1 cellular context compared by ENCODE assay signal in the genomic region with DNA sequence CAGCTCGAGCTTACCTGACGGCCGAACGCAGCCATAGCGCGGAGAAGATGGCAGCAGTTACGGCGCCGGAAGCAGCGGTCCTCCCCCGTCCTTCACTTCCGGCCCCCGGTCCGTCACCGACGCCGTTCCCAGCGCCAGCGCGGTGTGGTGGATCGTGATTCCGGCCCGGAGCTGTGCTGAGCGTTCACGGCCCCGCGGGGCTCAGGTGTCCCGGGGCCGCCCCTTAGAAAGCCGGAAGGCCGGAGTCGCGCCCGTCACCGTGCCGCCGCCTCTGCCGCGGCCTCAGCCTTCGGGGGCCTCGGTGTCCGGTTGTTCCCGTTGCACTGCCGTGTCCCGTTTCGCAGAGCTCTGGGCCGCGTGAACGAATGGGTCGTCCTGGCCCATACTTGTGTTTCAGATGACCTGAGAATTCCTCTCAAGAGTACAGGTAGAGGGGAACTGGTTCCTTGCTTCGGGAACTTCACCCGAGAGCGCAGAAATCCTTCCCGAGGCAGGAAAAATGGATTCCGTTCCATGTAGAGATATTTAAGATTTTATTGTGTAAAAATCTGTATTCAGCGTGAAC.
TF ChIP-seq lines count a peak whose summit lies in the region.

A gene with protein sequence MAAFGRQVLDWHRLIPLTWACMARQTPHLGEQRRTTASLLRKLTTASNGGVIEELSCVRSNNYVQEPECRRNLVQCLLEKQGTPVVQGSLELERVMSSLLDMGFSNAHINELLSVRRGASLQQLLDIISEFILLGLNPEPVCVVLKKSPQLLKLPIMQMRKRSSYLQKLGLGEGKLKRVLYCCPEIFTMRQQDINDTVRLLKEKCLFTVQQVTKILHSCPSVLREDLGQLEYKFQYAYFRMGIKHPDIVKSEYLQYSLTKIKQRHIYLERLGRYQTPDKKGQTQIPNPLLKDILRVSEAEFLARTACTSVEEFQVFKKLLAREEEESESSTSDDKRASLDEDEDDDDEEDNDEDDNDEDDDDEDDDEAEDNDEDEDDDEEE (minus strand): TSS at position 49 of the 565 bp plus-strand sequence. CDS start 14 bp downstream, at position 35.

TF ChIP-seq in HepG2, 621 proteins besides CTCF, POLR2A, EP300 and RAD21 (continued from another document and continues in another):
- TF ChIP-seq, protein P1, sequence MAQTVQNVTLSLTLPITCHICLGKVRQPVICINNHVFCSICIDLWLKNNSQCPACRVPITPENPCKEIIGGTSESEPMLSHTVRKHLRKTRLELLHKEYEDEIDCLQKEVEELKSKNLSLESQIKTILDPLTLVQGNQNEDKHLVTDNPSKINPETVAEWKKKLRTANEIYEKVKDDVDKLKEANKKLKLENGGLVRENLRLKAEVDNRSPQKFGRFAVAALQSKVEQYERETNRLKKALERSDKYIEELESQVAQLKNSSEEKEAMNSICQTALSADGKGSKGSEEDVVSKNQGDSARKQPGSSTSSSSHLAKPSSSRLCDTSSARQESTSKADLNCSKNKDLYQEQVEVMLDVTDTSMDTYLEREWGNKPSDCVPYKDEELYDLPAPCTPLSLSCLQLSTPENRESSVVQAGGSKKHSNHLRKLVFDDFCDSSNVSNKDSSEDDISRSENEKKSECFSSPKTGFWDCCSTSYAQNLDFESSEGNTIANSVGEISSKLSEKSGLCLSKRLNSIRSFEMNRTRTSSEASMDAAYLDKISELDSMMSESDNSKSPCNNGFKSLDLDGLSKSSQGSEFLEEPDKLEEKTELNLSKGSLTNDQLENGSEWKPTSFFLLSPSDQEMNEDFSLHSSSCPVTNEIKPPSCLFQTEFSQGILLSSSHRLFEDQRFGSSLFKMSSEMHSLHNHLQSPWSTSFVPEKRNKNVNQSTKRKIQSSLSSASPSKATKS (CRISPR knock-in tag; IDR thresholded peaks at IDR 0.05): peak; percentile 96
- TF ChIP-seq MEF2D (CRISPR knock-in tag; IDR thresholded peaks at IDR 0.05) (peak; percentile 98), HOXA7 (CRISPR knock-in tag; IDR thresholded peaks at IDR 0.05) (peak; percentile 69; the same call in 1 of the 2 replicates), ZNF101 (CRISPR knock-in tag; IDR thresholded peaks at IDR 0.05; ENCODE audit: borderline replicate concordance, low read depth) (no peak), TOE1 (CRISPR knock-in tag; IDR thresholded peaks at IDR 0.05) (peak; percentile 94; the same call in 1 of the 2 replicates), ZNF44 (CRISPR knock-in tag; IDR thresholded peaks at IDR 0.05) (peak; percentile 86; the same call in 1 of the 2 replicates), FOXC1 (CRISPR knock-in tag; IDR thresholded peaks at IDR 0.05; ENCODE audit: borderline replicate concordance) (peak; percentile 95; the same call in 1 of the 2 replicates), AKAP8 (CRISPR knock-in tag; IDR thresholded peaks at IDR 0.05) (peak; percentile 97), FLYWCH1 (CRISPR knock-in tag; IDR thresholded peaks at IDR 0.05) (no peak), ZNF614 (CRISPR knock-in tag; IDR thresholded peaks at IDR 0.05; ENCODE audit: borderline replicate concordance) (peak; percentile 99), ZNF180 (CRISPR knock-in tag; IDR thresholded peaks at IDR 0.05; ENCODE audit: borderline replicate concordance, low read depth) (no peak), PAWR (CRISPR knock-in tag; IDR thresholded peaks at IDR 0.05; ENCODE audit: borderline replicate concordance) (no peak), HDAC1 (CRISPR knock-in tag; IDR thresholded peaks at IDR 0.05) (peak; percentile 100), NR2F1 (CRISPR knock-in tag; IDR thresholded peaks at IDR 0.05) (peak in 1 of 2 experiments; percentile 62; a peak in 2 of 4 replicates), GABPA (IDR thresholded peaks at IDR 0.05; ENCODE audit: low read depth, low read length) (peak; percentile 100), GABPA (CRISPR knock-in tag; IDR thresholded peaks at IDR 0.05; ENCODE audit: low read depth) (peak; percentile 94), ZNF766 (CRISPR knock-in tag; IDR thresholded peaks at IDR 0.05; ENCODE audit: borderline replicate concordance) (peak; percentile 94; the same call in 1 of the 2 replicates), SOX6 (IDR thresholded peaks at IDR 0.05) (no peak), SOX6 (CRISPR knock-in tag; IDR thresholded peaks at IDR 0.05) (peak; percentile 92), MAFK (conservative IDR thresholded peaks at IDR 0.05 in 1 of 2, IDR thresholded peaks at IDR 0.05 in 1 of 2; ENCODE audit: low read length in 2 of 2) (no peak), PTBP1 (IDR thresholded peaks at IDR 0.05; ENCODE audit: low read depth, low read length, poor library complexity, severe bottlenecking) (peak; percentile 96), ZFP36L1 (CRISPR knock-in tag; IDR thresholded peaks at IDR 0.05) (no peak), TBX3 (IDR thresholded peaks at IDR 0.05; ENCODE audit: borderline replicate concordance) (peak; percentile 33; the same call in 1 of the 2 replicates), PHF8 (CRISPR knock-in tag; IDR thresholded peaks at IDR 0.05) (peak; percentile 99), ZNF460 (CRISPR knock-in tag; IDR thresholded peaks at IDR 0.05; ENCODE audit: borderline replicate concordance) (peak; percentile 71; the same call in 1 of the 2 replicates), FOXP1 (IDR thresholded peaks at IDR 0.05) (no peak), FOXP1 (CRISPR knock-in tag; IDR thresholded peaks at IDR 0.05) (peak; percentile 74), ZSCAN30 (CRISPR knock-in tag; IDR thresholded peaks at IDR 0.05) (peak; percentile 52; the same call in 1 of the 2 replicates), ZFP1 (CRISPR knock-in tag; IDR thresholded peaks at IDR 0.05) (peak; percentile 98), ATAD3A (CRISPR knock-in tag; IDR thresholded peaks at IDR 0.05) (peak; percentile 86; the same call in 1 of the 2 replicates), HDAC6 (IDR thresholded peaks at IDR 0.05; ENCODE audit: low read depth, low read length) (no peak), ZNF724P (CRISPR knock-in tag; IDR thresholded peaks at IDR 0.05; ENCODE audit: borderline replicate concordance) (peak; percentile 98), MED13 (CRISPR knock-in tag; IDR thresholded peaks at IDR 0.05) (peak; percentile 93), ZNF850 (CRISPR knock-in tag; conservative IDR thresholded peaks at IDR 0.05) (peak; percentile 86; the same call in 1 of the 2 replicates), ADNP (CRISPR knock-in tag; IDR thresholded peaks at IDR 0.05) (no peak), ZNF552 (CRISPR knock-in tag; IDR thresholded peaks at IDR 0.05; ENCODE audit: borderline replicate concordance) (peak; percentile 97), NFE2L1 (CRISPR knock-in tag; IDR thresholded peaks at IDR 0.05; ENCODE audit: borderline replicate concordance) (no peak), ZNF383 (CRISPR knock-in tag; IDR thresholded peaks at IDR 0.05; ENCODE audit: borderline replicate concordance) (no peak), MIER2 (CRISPR knock-in tag; IDR thresholded peaks at IDR 0.05) (peak; percentile 90), RXRB (CRISPR knock-in tag; IDR thresholded peaks at IDR 0.05; ENCODE audit: borderline replicate concordance) (peak; percentile 92), ZNF224 (CRISPR knock-in tag; IDR thresholded peaks at IDR 0.05) (peak; percentile 72; the same call in 1 of the 2 replicates), MAFF (IDR thresholded peaks at IDR 0.05; ENCODE audit: low read depth, low read length) (no peak)
- TF ChIP-seq, protein P2, sequence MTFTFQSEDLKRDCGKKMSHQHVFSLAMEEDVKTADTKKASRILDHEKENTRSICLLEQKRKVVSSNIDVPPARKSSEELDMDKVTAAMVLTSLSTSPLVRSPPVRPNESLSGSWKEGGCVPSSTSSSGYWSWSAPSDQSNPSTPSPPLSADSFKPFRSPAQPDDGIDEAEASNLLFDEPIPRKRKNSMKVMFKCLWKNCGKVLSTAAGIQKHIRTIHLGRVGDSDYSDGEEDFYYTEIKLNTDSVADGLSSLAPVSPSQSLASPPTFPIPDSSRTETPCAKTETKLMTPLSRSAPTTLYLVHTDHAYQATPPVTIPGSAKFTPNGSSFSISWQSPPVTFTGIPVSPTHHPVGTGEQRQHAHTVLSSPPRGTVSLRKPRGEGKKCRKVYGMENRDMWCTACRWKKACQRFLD (CRISPR knock-in tag; IDR thresholded peaks at IDR 0.05; ENCODE audit: borderline replicate concordance): no peak; the same call in 1 of the 2 replicates
- TF ChIP-seq, protein P3, sequence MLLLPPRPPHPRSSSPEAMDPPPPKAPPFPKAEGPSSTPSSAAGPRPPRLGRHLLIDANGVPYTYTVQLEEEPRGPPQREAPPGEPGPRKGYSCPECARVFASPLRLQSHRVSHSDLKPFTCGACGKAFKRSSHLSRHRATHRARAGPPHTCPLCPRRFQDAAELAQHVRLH (CRISPR knock-in tag; IDR thresholded peaks at IDR 0.05; ENCODE audit: borderline replicate concordance, low read depth): peak; percentile 99
- TF ChIP-seq, protein P4, sequence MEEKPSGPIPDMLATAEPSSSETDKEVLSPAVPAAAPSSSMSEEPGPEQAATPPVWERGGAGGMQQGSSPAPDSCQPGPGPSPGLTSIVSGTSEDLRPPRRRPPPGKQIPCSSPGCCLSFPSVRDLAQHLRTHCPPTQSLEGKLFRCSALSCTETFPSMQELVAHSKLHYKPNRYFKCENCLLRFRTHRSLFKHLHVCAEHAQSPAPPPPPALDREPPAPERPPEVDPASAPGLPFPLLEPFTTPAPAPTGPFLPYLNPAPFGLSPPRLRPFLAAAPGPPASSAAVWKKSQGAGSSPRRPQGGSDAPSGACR (CRISPR knock-in tag; IDR thresholded peaks at IDR 0.05): peak; percentile 99
- TF ChIP-seq, protein P5, sequence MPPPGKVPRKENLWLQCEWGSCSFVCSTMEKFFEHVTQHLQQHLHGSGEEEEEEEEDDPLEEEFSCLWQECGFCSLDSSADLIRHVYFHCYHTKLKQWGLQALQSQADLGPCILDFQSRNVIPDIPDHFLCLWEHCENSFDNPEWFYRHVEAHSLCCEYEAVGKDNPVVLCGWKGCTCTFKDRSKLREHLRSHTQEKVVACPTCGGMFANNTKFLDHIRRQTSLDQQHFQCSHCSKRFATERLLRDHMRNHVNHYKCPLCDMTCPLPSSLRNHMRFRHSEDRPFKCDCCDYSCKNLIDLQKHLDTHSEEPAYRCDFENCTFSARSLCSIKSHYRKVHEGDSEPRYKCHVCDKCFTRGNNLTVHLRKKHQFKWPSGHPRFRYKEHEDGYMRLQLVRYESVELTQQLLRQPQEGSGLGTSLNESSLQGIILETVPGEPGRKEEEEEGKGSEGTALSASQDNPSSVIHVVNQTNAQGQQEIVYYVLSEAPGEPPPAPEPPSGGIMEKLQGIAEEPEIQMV (CRISPR knock-in tag; IDR thresholded peaks at IDR 0.05; ENCODE audit: low read depth): peak; percentile 64; the same call in 1 of the 2 replicates
- TF ChIP-seq, protein P6, sequence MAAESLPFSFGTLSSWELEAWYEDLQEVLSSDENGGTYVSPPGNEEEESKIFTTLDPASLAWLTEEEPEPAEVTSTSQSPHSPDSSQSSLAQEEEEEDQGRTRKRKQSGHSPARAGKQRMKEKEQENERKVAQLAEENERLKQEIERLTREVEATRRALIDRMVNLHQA (CRISPR knock-in tag; IDR thresholded peaks at IDR 0.05): 0 out of 2 replicates have a peak, but pooled peaks have one; percentile 83
- TF ChIP-seq, protein P7, sequence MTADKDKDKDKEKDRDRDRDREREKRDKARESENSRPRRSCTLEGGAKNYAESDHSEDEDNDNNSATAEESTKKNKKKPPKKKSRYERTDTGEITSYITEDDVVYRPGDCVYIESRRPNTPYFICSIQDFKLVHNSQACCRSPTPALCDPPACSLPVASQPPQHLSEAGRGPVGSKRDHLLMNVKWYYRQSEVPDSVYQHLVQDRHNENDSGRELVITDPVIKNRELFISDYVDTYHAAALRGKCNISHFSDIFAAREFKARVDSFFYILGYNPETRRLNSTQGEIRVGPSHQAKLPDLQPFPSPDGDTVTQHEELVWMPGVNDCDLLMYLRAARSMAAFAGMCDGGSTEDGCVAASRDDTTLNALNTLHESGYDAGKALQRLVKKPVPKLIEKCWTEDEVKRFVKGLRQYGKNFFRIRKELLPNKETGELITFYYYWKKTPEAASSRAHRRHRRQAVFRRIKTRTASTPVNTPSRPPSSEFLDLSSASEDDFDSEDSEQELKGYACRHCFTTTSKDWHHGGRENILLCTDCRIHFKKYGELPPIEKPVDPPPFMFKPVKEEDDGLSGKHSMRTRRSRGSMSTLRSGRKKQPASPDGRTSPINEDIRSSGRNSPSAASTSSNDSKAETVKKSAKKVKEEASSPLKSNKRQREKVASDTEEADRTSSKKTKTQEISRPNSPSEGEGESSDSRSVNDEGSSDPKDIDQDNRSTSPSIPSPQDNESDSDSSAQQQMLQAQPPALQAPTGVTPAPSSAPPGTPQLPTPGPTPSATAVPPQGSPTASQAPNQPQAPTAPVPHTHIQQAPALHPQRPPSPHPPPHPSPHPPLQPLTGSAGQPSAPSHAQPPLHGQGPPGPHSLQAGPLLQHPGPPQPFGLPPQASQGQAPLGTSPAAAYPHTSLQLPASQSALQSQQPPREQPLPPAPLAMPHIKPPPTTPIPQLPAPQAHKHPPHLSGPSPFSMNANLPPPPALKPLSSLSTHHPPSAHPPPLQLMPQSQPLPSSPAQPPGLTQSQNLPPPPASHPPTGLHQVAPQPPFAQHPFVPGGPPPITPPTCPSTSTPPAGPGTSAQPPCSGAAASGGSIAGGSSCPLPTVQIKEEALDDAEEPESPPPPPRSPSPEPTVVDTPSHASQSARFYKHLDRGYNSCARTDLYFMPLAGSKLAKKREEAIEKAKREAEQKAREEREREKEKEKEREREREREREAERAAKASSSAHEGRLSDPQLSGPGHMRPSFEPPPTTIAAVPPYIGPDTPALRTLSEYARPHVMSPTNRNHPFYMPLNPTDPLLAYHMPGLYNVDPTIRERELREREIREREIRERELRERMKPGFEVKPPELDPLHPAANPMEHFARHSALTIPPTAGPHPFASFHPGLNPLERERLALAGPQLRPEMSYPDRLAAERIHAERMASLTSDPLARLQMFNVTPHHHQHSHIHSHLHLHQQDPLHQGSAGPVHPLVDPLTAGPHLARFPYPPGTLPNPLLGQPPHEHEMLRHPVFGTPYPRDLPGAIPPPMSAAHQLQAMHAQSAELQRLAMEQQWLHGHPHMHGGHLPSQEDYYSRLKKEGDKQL (CRISPR knock-in tag; IDR thresholded peaks at IDR 0.05; ENCODE audit: low read depth): peak; percentile 94
- TF ChIP-seq, protein P8, sequence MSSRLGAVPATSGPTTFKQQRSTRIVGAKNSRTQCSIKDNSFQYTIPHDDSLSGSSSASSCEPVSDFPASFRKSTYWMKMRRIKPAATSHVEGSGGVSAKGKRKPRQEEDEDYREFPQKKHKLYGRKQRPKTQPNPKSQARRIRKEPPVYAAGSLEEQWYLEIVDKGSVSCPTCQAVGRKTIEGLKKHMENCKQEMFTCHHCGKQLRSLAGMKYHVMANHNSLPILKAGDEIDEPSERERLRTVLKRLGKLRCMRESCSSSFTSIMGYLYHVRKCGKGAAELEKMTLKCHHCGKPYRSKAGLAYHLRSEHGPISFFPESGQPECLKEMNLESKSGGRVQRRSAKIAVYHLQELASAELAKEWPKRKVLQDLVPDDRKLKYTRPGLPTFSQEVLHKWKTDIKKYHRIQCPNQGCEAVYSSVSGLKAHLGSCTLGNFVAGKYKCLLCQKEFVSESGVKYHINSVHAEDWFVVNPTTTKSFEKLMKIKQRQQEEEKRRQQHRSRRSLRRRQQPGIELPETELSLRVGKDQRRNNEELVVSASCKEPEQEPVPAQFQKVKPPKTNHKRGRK (CRISPR knock-in tag; IDR thresholded peaks at IDR 0.05): peak; percentile 87
- TF ChIP-seq, protein P9, sequence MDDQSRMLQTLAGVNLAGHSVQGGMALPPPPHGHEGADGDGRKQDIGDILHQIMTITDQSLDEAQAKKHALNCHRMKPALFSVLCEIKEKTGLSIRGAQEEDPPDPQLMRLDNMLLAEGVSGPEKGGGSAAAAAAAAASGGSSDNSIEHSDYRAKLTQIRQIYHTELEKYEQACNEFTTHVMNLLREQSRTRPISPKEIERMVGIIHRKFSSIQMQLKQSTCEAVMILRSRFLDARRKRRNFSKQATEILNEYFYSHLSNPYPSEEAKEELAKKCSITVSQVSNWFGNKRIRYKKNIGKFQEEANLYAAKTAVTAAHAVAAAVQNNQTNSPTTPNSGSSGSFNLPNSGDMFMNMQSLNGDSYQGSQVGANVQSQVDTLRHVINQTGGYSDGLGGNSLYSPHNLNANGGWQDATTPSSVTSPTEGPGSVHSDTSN (CRISPR knock-in tag; IDR thresholded peaks at IDR 0.05; ENCODE audit: borderline replicate concordance): peak; percentile 69; the same call in 1 of the 2 replicates
